ENCODE assay signal across 1 cellular context in the genomic region with DNA sequence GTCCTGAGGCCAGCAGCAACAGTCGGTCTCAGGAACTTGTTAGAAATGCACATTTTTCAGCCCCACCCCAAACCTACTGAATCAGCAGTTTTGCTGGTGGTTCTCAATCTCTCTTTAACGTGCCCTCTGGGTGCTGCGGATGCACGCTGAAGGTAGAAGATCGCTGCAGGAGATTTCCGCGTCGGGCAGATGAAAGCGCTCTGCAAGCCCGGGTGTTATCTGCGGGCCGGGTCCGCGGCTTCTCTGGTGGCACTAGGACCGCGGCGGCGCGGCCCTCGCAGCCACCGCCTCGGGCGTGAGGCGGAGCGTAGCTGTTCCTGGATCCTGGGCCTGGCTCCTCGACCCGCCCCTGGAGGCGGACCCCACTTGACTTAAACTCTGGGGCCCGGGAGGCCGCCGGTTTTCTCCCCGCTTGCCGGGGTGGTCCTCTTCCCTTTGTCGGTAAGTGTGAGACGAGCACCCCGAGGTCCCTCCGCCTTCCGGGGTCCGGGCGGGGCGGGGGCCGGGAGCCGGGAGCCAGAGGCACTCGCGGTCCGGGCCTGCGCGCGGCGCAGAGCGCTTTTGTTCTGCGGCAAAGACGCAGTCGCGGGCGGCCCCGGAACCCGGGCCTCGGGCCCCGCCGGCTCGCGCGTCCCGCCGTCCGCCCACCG.
A peak's percentile ranks its signal among the peaks of the same experiment; 100 is the strongest.
TF ChIP-seq lines count a peak whose summit lies in the region.

Gene RESF1, plus strand, starts transcription at position 365 of the 650 bp plus-strand sequence. CDS start 21,541 bp downstream, outside the sequence.

TF ChIP-seq in GM12878, 131 proteins besides CTCF, POLR2A, EP300 and RAD21 (continued from another document and continues in another):
- TF ChIP-seq ZNF687 (IDR thresholded peaks at IDR 0.05) (0 out of 2 replicates have a peak, but pooled peaks have one; percentile 43), SMAD5 (IDR thresholded peaks at IDR 0.05; ENCODE audit: low read depth) (peak; percentile 68), MYC (IDR thresholded peaks at IDR 0.05; ENCODE audit: insufficient read depth, insufficient read length, insufficient replicate concordance, low read length, severe bottlenecking) (no peak), POLR2AphosphoS2 (IDR thresholded peaks at IDR 0.05; ENCODE audit: low read depth, low read length) (peak; percentile 36; the same call in 1 of the 2 replicates), ATF3 (IDR thresholded peaks at IDR 0.05; ENCODE audit: borderline replicate concordance, extremely low read depth, low read depth, low read length) (no peak), SUZ12 (IDR thresholded peaks at IDR 0.05; ENCODE audit: unreplicated experiment) (no peak), BACH1 (IDR thresholded peaks at IDR 0.05; ENCODE audit: borderline replicate concordance) (peak; percentile 68; the same call in 1 of the 2 replicates), PAX8 (IDR thresholded peaks at IDR 0.05) (no peak), MTA3 (IDR thresholded peaks at IDR 0.05; ENCODE audit: borderline replicate concordance, low read length) (peak; percentile 29; the same call in 1 of the 2 replicates), ZNF622 (IDR thresholded peaks at IDR 0.05) (no peak), BMI1 (IDR thresholded peaks at IDR 0.05; ENCODE audit: borderline replicate concordance) (no peak), WRNIP1 (IDR thresholded peaks at IDR 0.05; ENCODE audit: borderline replicate concordance, low read depth, low read length) (no peak), SKIL (IDR thresholded peaks at IDR 0.05; ENCODE audit: low read depth, poor library complexity, severe bottlenecking) (peak; percentile 51), JUND (IDR thresholded peaks at IDR 0.05; ENCODE audit: low read depth, low read length) (no peak), FOS (IDR thresholded peaks at IDR 0.05; ENCODE audit: borderline replicate concordance, extremely low read depth, insufficient read length) (no peak), RB1 (IDR thresholded peaks at IDR 0.05; ENCODE audit: borderline replicate concordance) (peak; percentile 53; the same call in 1 of the 2 replicates), NFIC (IDR thresholded peaks at IDR 0.05; ENCODE audit: low read depth, low read length) (0 out of 2 replicates have a peak, but pooled peaks have one; percentile 47), CHD2 (IDR thresholded peaks at IDR 0.05; ENCODE audit: borderline replicate concordance, low read depth, low read length) (0 out of 2 replicates have a peak, but pooled peaks have one; percentile 44), NKRF (conservative IDR thresholded peaks at IDR 0.05) (peak; percentile 48; the same call in 1 of the 2 replicates), FOXM1 (IDR thresholded peaks at IDR 0.05; ENCODE audit: low read depth, low read length) (peak; percentile 58; the same call in 1 of the 2 replicates), JUNB (IDR thresholded peaks at IDR 0.05) (no peak), ETV6 (conservative IDR thresholded peaks at IDR 0.05 in 1 of 2, IDR thresholded peaks at IDR 0.05 in 1 of 2; ENCODE audit: borderline replicate concordance in 1 of 2, low read depth in 1 of 2) (peak in 1 of 2 experiments; percentile 52; a peak in 1 of 4 replicates), RAD51 (IDR thresholded peaks at IDR 0.05) (no peak), RELA (IDR thresholded peaks at IDR 0.05; ENCODE audit: borderline replicate concordance, partially characterized antibody) (no peak), HDGF (IDR thresholded peaks at IDR 0.05) (no peak), ZNF24 (IDR thresholded peaks at IDR 0.05) (peak; percentile 41; the same call in 1 of the 2 replicates), ZNF274 (IDR thresholded peaks at IDR 0.05; ENCODE audit: insufficient read depth, insufficient read length) (no peak), RUNX3 (IDR thresholded peaks at IDR 0.05; ENCODE audit: low read length) (peak; percentile 82), BCLAF1 (IDR thresholded peaks at IDR 0.05) (no peak), RELB (IDR thresholded peaks at IDR 0.05; ENCODE audit: low read depth) (peak; percentile 98), KAT2A (conservative IDR thresholded peaks at IDR 0.05; ENCODE audit: control insufficient read depth, low read depth, low read length) (no peak), DPF2 (IDR thresholded peaks at IDR 0.05) (peak; percentile 75; the same call in 1 of the 2 replicates), KLF5 (IDR thresholded peaks at IDR 0.05; ENCODE audit: partially characterized antibody) (no peak), TARDBP (IDR thresholded peaks at IDR 0.05; ENCODE audit: borderline replicate concordance) (no peak)
- TF ChIP-seq, protein P1, sequence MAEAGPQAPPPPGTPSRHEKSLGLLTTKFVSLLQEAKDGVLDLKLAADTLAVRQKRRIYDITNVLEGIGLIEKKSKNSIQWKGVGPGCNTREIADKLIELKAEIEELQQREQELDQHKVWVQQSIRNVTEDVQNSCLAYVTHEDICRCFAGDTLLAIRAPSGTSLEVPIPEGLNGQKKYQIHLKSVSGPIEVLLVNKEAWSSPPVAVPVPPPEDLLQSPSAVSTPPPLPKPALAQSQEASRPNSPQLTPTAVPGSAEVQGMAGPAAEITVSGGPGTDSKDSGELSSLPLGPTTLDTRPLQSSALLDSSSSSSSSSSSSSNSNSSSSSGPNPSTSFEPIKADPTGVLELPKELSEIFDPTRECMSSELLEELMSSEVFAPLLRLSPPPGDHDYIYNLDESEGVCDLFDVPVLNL (IDR thresholded peaks at IDR 0.05; ENCODE audit: low read depth, low read length) = 0 out of 2 replicates have a peak, but pooled peaks have one; percentile 16
- TF ChIP-seq, protein P2, sequence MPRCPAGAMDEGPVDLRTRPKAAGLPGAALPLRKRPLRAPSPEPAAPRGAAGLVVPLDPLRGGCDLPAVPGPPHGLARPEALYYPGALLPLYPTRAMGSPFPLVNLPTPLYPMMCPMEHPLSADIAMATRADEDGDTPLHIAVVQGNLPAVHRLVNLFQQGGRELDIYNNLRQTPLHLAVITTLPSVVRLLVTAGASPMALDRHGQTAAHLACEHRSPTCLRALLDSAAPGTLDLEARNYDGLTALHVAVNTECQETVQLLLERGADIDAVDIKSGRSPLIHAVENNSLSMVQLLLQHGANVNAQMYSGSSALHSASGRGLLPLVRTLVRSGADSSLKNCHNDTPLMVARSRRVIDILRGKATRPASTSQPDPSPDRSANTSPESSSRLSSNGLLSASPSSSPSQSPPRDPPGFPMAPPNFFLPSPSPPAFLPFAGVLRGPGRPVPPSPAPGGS (IDR thresholded peaks at IDR 0.05; ENCODE audit: borderline replicate concordance, insufficient read depth, low read depth, low read length, poor library complexity, severe bottlenecking) = no peak
- TF ChIP-seq, protein P3, sequence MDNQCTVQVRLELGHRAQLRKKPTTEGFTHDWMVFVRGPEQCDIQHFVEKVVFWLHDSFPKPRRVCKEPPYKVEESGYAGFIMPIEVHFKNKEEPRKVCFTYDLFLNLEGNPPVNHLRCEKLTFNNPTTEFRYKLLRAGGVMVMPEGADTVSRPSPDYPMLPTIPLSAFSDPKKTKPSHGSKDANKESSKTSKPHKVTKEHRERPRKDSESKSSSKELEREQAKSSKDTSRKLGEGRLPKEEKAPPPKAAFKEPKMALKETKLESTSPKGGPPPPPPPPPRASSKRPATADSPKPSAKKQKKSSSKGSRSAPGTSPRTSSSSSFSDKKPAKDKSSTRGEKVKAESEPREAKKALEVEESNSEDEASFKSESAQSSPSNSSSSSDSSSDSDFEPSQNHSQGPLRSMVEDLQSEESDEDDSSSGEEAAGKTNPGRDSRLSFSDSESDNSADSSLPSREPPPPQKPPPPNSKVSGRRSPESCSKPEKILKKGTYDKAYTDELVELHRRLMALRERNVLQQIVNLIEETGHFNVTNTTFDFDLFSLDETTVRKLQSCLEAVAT (IDR thresholded peaks at IDR 0.05) = peak; percentile 67
